In the genomic region with DNA sequence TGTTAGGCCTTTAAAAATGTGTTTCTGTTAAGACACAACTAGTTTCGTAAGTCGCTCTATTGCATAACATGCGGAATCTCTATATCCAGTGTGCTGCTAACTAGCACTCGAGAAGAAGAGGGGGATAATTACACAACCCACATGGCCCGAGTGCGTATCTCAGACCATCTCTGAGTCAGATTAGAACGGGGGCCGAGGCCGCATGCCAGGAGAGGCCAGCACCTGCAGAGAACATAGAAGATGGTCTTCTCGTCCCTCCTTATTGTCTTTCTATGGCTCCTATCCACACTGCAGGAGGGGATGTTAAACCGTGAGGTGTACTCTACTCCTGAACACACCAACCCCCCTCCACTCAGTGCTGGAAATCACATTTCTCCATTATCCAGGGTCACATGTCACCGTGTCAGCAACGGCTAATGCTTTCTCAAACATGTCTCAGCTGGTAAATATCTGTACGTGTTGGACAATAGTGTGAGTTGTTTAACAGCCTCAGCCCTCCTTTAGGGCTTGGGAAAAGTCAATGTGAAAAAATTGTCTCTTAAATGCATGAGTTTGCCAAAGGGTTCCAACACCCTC, we compare ENCODE assay signal across 11 cellular contexts. TPM values are rescaled to one million over a fixed set of nuclear protein-coding genes. Genes with fewer than 3 reads are reported as not detected.
A peak's percentile ranks its signal among the peaks of the same experiment; 100 is the strongest.
DNase-seq lines count a peak whose midpoint lies in the region; ATAC-seq and TF ChIP-seq lines count a peak whose summit lies in the region.
"Had no signal": no experiment of that assay in that cellular context is flagged by ENCODE, and none has a peak within 500 bp of the region (broad histone marks: within the 10 kb centered on the region; RNA-seq: fewer than 3 reads in every experiment).

No MANE protein-coding gene starts in this region.

- H3K27me3 ChIP-seq in left ventricle myocardium inferior (ENCODE audit: low read depth) (peaks cover 21% of the 10 kb centered on the region), hepatocyte (no peaks in the 10 kb centered on the region), upper lobe of left lung (no peaks in the 10 kb centered on the region)

- H3K27ac ChIP-seq in left ventricle myocardium inferior (replicated peaks) = no peak overlapping the region
- peak overlapping the region; percentile 76 for H3K27ac ChIP-seq in hepatocyte
- peak overlapping the region; percentile 68 to 81 (median 78) for H3K27ac ChIP-seq in upper lobe of left lung
- H3K27ac ChIP-seq: cardiac muscle cell had no signal

- peak overlapping the region; percentile 56 for H3K4me2 ChIP-seq in hepatocyte

- H3K36me3 ChIP-seq in left ventricle myocardium inferior = no peaks in the 10 kb centered on the region
- H3K36me3 ChIP-seq in hepatocyte (replicated peaks; ENCODE audit: insufficient read depth, low read depth) = no peaks in the 10 kb centered on the region
- peaks cover 0 to 4% (median 1%) of the 10 kb centered on the region in 4 donors for H3K36me3 ChIP-seq in upper lobe of left lung
- H3K36me3 ChIP-seq: cardiac muscle cell had no signal

- TF ChIP-seq POLR2A in upper lobe of left lung (IDR thresholded peaks at IDR 0.05) = no peak

- peak in 2 of 4 donors; percentile 27 to 64 for TF ChIP-seq EP300 in upper lobe of left lung (IDR thresholded peaks at IDR 0.05)

- no peaks in the 10 kb centered on the region for H3K9me3 ChIP-seq in left ventricle myocardium inferior (replicated peaks)
- H3K9me3 ChIP-seq in hepatocyte (ENCODE audit: low read depth) = no peaks in the 10 kb centered on the region
- no peaks in the 10 kb centered on the region for H3K9me3 ChIP-seq in upper lobe of left lung

- DNase-seq in Right ventricle myocardium superior = no peak
- no peak for DNase-seq in left ventricle myocardium inferior
- DNase-seq in SK-N-DZ (ENCODE audit: low spot score) = peak; percentile 15
- DNase-seq in hepatocyte (ENCODE audit: low spot score) = peak; percentile 77
- peak in 1 of 2 donors; percentile 91 for DNase-seq in upper lobe of left lung
- DNase-seq in stimulated activated CD4-positive, alpha-beta T cell treated with anti-CD3 and anti-CD28 coated beads, Interleukin-2, amount 100 ng/mL, for 24 hours = no peak
- no peak for DNase-seq in NCI-H526 (lab: John Stamatoyannopoulos, UW)
- no peak for DNase-seq in NCI-H526 treated with DMSO at 0.1 percent for 48 hours (lab: John Stamatoyannopoulos, UW)
- DNase-seq: activated CD8-positive, alpha-beta memory T cell treated with anti-CD3 and anti-CD28 coated beads for 24 hours had no signal

- no peaks in the 10 kb centered on the region for H3K4me1 ChIP-seq in left ventricle myocardium inferior
- H3K4me1 ChIP-seq in hepatocyte (ENCODE audit: insufficient read depth) = peaks cover 13% of the 10 kb centered on the region
- H3K4me1 ChIP-seq in upper lobe of left lung = peaks cover 22 to 59% (median 39%) of the 10 kb centered on the region in 4 donors

- no peak overlapping the region for H2AFZ ChIP-seq in hepatocyte

- H3K4me3 ChIP-seq in left ventricle myocardium inferior (no peak overlapping the region), hepatocyte (no peak overlapping the region), upper lobe of left lung (no peak overlapping the region)
- H3K4me3 ChIP-seq: cardiac muscle cell, GM12878 had no signal

- H4K20me1 ChIP-seq in hepatocyte (ENCODE audit: insufficient read depth, poor library complexity, severe bottlenecking) = no peaks in the 10 kb centered on the region

- 39% methylated on average over 14 of the region's 14 CpGs for WGBS in hepatocyte (ENCODE audit: low lambda C conversion rate, missing lambda C conversion rate)
- WGBS in upper lobe of left lung, 2 donors = 29 to 58% methylated on average over 12 to 14 of the region's 14 CpGs

- peaks cover under 1% of the 10 kb centered on the region for H3K79me2 ChIP-seq in hepatocyte

- no peaks in the 10 kb centered on the region for H3K9me2 ChIP-seq in hepatocyte (replicated peaks; ENCODE audit: insufficient read depth)

- intact Hi-C loops in Right ventricle myocardium superior (cut with DNase I) (no loop called here), left ventricle myocardium inferior (cut with micrococcal nuclease) (no loop called here)

- peak; percentile 52 for ATAC-seq in Right ventricle myocardium superior (ENCODE audit: poor library complexity)
- ATAC-seq in upper lobe of left lung (ENCODE audit: low FRiP score in 2 of 2) = peak; percentile 80
- ATAC-seq: GM12878 had no signal

- no peak for TF ChIP-seq CTCF in left ventricle myocardium inferior (IDR thresholded peaks at IDR 0.05; ENCODE audit: borderline replicate concordance)
- TF ChIP-seq CTCF in hepatocyte (IDR thresholded peaks at IDR 0.05; ENCODE audit: poor library complexity) = no peak
- TF ChIP-seq CTCF in upper lobe of left lung (IDR thresholded peaks at IDR 0.05) = no peak

RNA-seq across cellular contexts. Expression of gene CCDC88C, which starts 56.3 kb away (rescaled TPM):
- total RNA-seq in Right ventricle myocardium superior = 2.9 TPM
- total RNA-seq in left ventricle myocardium inferior = 2.8 TPM
- polyA plus RNA-seq in SK-N-DZ (2014; cell fraction: cytosol; rRNA removed) = 3.7 and 4.2 TPM in 2 replicates
- polyA plus RNA-seq in SK-N-DZ (2014; cell fraction: nucleus; rRNA removed) = 7.4 and 8.6 TPM in 2 replicates
- 4.7 and 11.3 TPM in 2 replicates for total RNA-seq in hepatocyte
- polyA plus RNA-seq in hepatocyte = 4.3 and 5.9 TPM in 2 replicates
- total RNA-seq in upper lobe of left lung = 100 to 1,000 TPM in 1 of 6 donors, 10 to 100 TPM in 5; 33.1 to 119 (median 54.5) TPM

Comparison
In these comparisons a context has a peak if more than half of its experiments do, and no peak if none do; other contexts are left out.
1. DNase-seq: peak in SK-N-DZ (single experiment) and hepatocyte (single experiment); none in Right ventricle myocardium superior (single experiment), left ventricle myocardium inferior (single experiment), stimulated activated CD4-positive, alpha-beta T cell treated with anti-CD3 and anti-CD28 coated beads, Interleukin-2, amount 100 ng/mL, for 24 hours (0 of 2), NCI-H526 (0 of 2) and NCI-H526 treated with DMSO at 0.1 percent for 48 hours (single experiment).